ENCODE assay signal across 8 cellular contexts in genomic region chr1:1615256-1616044, GRCh38. TPM values are rescaled to one million over a fixed set of nuclear protein-coding genes. Genes with fewer than 3 reads are reported as not detected.
A peak's percentile ranks its signal among the peaks of the same experiment; 100 is the strongest.
DNase-seq lines count a peak whose midpoint lies in the region; ATAC-seq and TF ChIP-seq lines count a peak whose summit lies in the region.

TSS of gene MIB2 (plus strand) at chr1:1615500. CDS start at chr1:1623453, 7,953 bp downstream.

- H3K27ac ChIP-seq in psoas muscle = peak within 1 kb of the TSS; percentile 100
- H3K27ac ChIP-seq in urinary bladder (ENCODE audit: low read depth) = peak within 1 kb of the TSS; percentile 100

- ATAC-seq in GM18498 (IDR thresholded peaks at IDR 0.05; ENCODE audit: unreplicated experiment) (peak; percentile 82), HG02884 (IDR thresholded peaks at IDR 0.05; ENCODE audit: unreplicated experiment) (peak; percentile 82), T-helper 17 cell (peak; percentile 83), left ventricle myocardium superior (peak; percentile 91), psoas muscle (peak; percentile 87 to 94 (median 92))

- 0 to 1% (median 0%) methylated on average over 40 to 107 of the region's 107 CpGs for WGBS in psoas muscle, 3 donors
- 1% methylated on average over 107 of the region's 107 CpGs for WGBS in urinary bladder

- H3K36me3 Mint-ChIP-seq in T-helper 17 cell (ENCODE audit: low read depth) = no peaks in the 10 kb centered on the region

- H3K27ac Mint-ChIP-seq in T-helper 17 cell = peak within 1 kb of the TSS; percentile 100

- no peak for TF ChIP-seq CTCF in psoas muscle (IDR thresholded peaks at IDR 0.05)

- peaks cover 25% of the 10 kb centered on the region for H3K4me1 Mint-ChIP-seq in T-helper 17 cell

- no peaks in the 10 kb centered on the region for H3K9me3 ChIP-seq in T-helper 17 cell (ENCODE audit: control insufficient read depth, low read length, poor library complexity, severe bottlenecking)
- no peaks in the 10 kb centered on the region for H3K9me3 ChIP-seq in psoas muscle

- intact Hi-C loops in left ventricle myocardium superior (cut with micrococcal nuclease) = no loop called here
- intact Hi-C loops in psoas muscle (cut with DNase I) = no loop called here

- H3K4me3 ChIP-seq in psoas muscle = peak within 1 kb of the TSS; percentile 97
- peak within 1 kb of the TSS; percentile 86 for H3K4me3 ChIP-seq in urinary bladder (ENCODE audit: low read depth, low read length)

- H3K4me3 Mint-ChIP-seq in T-helper 17 cell = peak within 1 kb of the TSS; percentile 98

- no peaks in the 10 kb centered on the region for H3K27me3 ChIP-seq in psoas muscle (ENCODE audit: insufficient read depth in 3 of 3, low read length in 2 of 3)

- DNase-seq in NCI-H1694 (lab: John Stamatoyannopoulos, UW) = peak; percentile 97
- peak; percentile 98 to 99 (median 99) for DNase-seq in T-helper 17 cell
- DNase-seq in amygdala (lab: John Stamatoyannopoulos, UW) = peak; percentile 71 to 98 (median 93)
- DNase-seq in left ventricle myocardium superior = peak; percentile 98
- peak; percentile 96 to 98 for DNase-seq in psoas muscle

- H3K27me3 Mint-ChIP-seq in T-helper 17 cell = no peaks in the 10 kb centered on the region

- H3K36me3 ChIP-seq in psoas muscle (ENCODE audit: insufficient read depth in 1 of 2, low read depth in 1 of 2) (peaks cover 0 to 19% of the 10 kb centered on the region in 2 donors), urinary bladder (ENCODE audit: insufficient read depth) (no peaks in the 10 kb centered on the region)

- H3K4me1 ChIP-seq in psoas muscle (peaks cover 37% of the 10 kb centered on the region), urinary bladder (ENCODE audit: insufficient read depth) (no peaks in the 10 kb centered on the region)

RNA-seq across cellular contexts. Expression of gene MIB2, which starts in this region (rescaled TPM):
- total RNA-seq in T-helper 17 cell (10 to 100 TPM; 42.0 to 50.0 TPM), left ventricle myocardium superior (131 TPM), psoas muscle (100 to 1,000 TPM in 1 of 4 donors, 10 to 100 TPM in 3; 66.5 to 106 (median 75.4) TPM), urinary bladder (20.9 TPM)
- polyA plus RNA-seq in psoas muscle (10 to 100 TPM; 41.8 to 80.5 (median 78.7) TPM), urinary bladder (74.5 TPM)

Comparison
In these comparisons a context has a peak if more than half of its experiments do, and no peak if none do; other contexts are left out.
1. Peak in every context shown above with its lines: DNase-seq, ATAC-seq, H3K4me3 ChIP-seq and H3K27ac ChIP-seq.